ENCODE assay signal across 22 cellular contexts in genomic region chr18:42860011-42860410, GRCh38.
A peak's percentile ranks its signal among the peaks of the same experiment; 100 is the strongest.
DNase-seq lines count a peak whose midpoint lies in the region; ATAC-seq and TF ChIP-seq lines count a peak whose summit lies in the region.
"Had no signal": no experiment of that assay in that cellular context is flagged by ENCODE, and none has a peak within 500 bp of the region (broad histone marks: within the 10 kb centered on the region; RNA-seq: fewer than 3 reads in every experiment).

No MANE protein-coding gene starts in this region.

- H3K4me1 ChIP-seq in hepatocyte (ENCODE audit: insufficient read depth) (no peaks in the 10 kb centered on the region), left ventricle myocardium inferior (no peaks in the 10 kb centered on the region), HAP-1 (no peaks in the 10 kb centered on the region; the same call in 1 of the 2 replicates)
- H3K4me1 ChIP-seq: Caco-2, esophagus squamous epithelium, spleen had no signal

- TF ChIP-seq CTCF in astrocyte of the spinal cord (IDR thresholded peaks at IDR 0.05; ENCODE audit: low read depth, low read length) (no peak), hepatocyte (IDR thresholded peaks at IDR 0.05; ENCODE audit: poor library complexity) (no peak), retinal pigment epithelial cell (conservative IDR thresholded peaks at IDR 0.05; ENCODE audit: low read depth, low read length) (no peak), left ventricle myocardium inferior (IDR thresholded peaks at IDR 0.05; ENCODE audit: borderline replicate concordance) (no peak)

- no peak overlapping the region for H3K4me2 ChIP-seq in hepatocyte

- H4K20me1 ChIP-seq in hepatocyte (ENCODE audit: insufficient read depth, poor library complexity, severe bottlenecking) = no peaks in the 10 kb centered on the region

- no peaks in the 10 kb centered on the region for H3K79me2 ChIP-seq in hepatocyte

- H3K36me3 ChIP-seq in hepatocyte (replicated peaks; ENCODE audit: insufficient read depth, low read depth) = no peaks in the 10 kb centered on the region
- H3K36me3 ChIP-seq in left ventricle myocardium inferior = no peaks in the 10 kb centered on the region
- no peaks in the 10 kb centered on the region for H3K36me3 ChIP-seq in HAP-1 (replicated peaks)
- H3K36me3 ChIP-seq: esophagus squamous epithelium, spleen had no signal

- H3K9me3 ChIP-seq in hepatocyte (ENCODE audit: low read depth) = no peaks in the 10 kb centered on the region
- H3K9me3 ChIP-seq in left ventricle myocardium inferior (replicated peaks) = no peaks in the 10 kb centered on the region
- no peaks in the 10 kb centered on the region; the same call in 1 of the 2 replicates for H3K9me3 ChIP-seq in HAP-1
- H3K9me3 ChIP-seq: Caco-2, esophagus squamous epithelium, spleen had no signal

- H3K27ac ChIP-seq in hepatocyte (no peak overlapping the region), left ventricle myocardium inferior (replicated peaks) (no peak overlapping the region)
- H3K27ac ChIP-seq: esophagus squamous epithelium, spleen had no signal

- H3K4me3 ChIP-seq in astrocyte of the spinal cord (ENCODE audit: low read depth, low read length) = no peak overlapping the region
- H3K4me3 ChIP-seq in hepatocyte = no peak overlapping the region
- no peak overlapping the region for H3K4me3 ChIP-seq in retinal pigment epithelial cell (ENCODE audit: low read length)
- no peak overlapping the region for H3K4me3 ChIP-seq in left ventricle myocardium inferior
- H3K4me3 ChIP-seq in HAP-1 = no peak overlapping the region
- H3K4me3 ChIP-seq: esophagus squamous epithelium, spleen had no signal

- ATAC-seq in GM19452 (IDR thresholded peaks at IDR 0.05; ENCODE audit: unreplicated experiment) = no peak
- ATAC-seq: activated naive CD4-positive, alpha-beta T cell treated with anti-CD3 and anti-CD28 coated beads, Interleukin-2, amount 50 U/mL, for 72 hours; stimulated activated memory B cell treated with anti-CD40 and anti-IgM and Interleukin-4, amounts not matched to agents 10 μg/mL and 1 μg/mL and 100 μg/mL, for 72 hours had no signal

- intact Hi-C loops in left ventricle myocardium inferior (cut with micrococcal nuclease) = no loop called here

- DNase-seq in HCEC 1CT (peak; percentile 59), astrocyte of the spinal cord (ENCODE audit: low read depth, low spot score) (peak; percentile 17), hepatocyte (ENCODE audit: low spot score) (peak; percentile 35), retinal pigment epithelial cell (ENCODE audit: low read depth) (peak; percentile 74), left ventricle myocardium inferior (no peak), HAP-1 (ENCODE audit: low spot score in 2 of 2) (no peak)
- DNase-seq: activated CD4-positive, alpha-beta T cell treated with anti-CD3 and anti-CD28 coated beads, Interleukin-2, amount 50 U/mL, for 4 hours; C1 segment of cervical spinal cord; Caco-2; effector memory CD4-positive, alpha-beta T cell; EL; esophagus squamous epithelium; HFFc6; NCI-H1105; NCI-H2029; NCI-H2227 treated with DMSO at 0.1 percent for 48 hours; NCI-H82; spleen; stimulated activated CD4-positive, alpha-beta T cell treated with anti-CD3 and anti-CD28 coated beads, Interleukin-4, amount 100 ng/mL, for 1 hour had no signal

- no peak overlapping the region for H2AFZ ChIP-seq in hepatocyte

- H3K27me3 ChIP-seq in hepatocyte (no peaks in the 10 kb centered on the region), left ventricle myocardium inferior (ENCODE audit: low read depth) (no peaks in the 10 kb centered on the region), HAP-1 (ENCODE audit: low read depth) (no peaks in the 10 kb centered on the region)
- H3K27me3 ChIP-seq: esophagus squamous epithelium, spleen had no signal

- no peaks in the 10 kb centered on the region for H3K9me2 ChIP-seq in hepatocyte (replicated peaks; ENCODE audit: insufficient read depth)

- in situ Hi-C loops in astrocyte of the spinal cord (cut with HindIII; ENCODE audit: low sequenced_read_pairs) = no loop called here
- in situ Hi-C loops in HAP-1 (cut with MboI; ENCODE audit: low sequenced_read_pairs) = no loop called here

Comparison
In these comparisons a context has a peak if more than half of its experiments do, and no peak if none do; other contexts are left out.
1. DNase-seq: peak in HCEC 1CT (single experiment), astrocyte of the spinal cord (single experiment), hepatocyte (single experiment) and retinal pigment epithelial cell (single experiment); none in left ventricle myocardium inferior (single experiment) and HAP-1 (0 of 2).